Comparison of ENCODE assay signal across 15 cellular contexts in genomic region chr10:23053036-23053435, GRCh38. TPM values are rescaled to one million over a fixed set of nuclear protein-coding genes. Genes with fewer than 3 reads are reported as not detected.
DNase-seq lines count a peak whose midpoint lies in the region; ATAC-seq, FAIRE-seq and TF ChIP-seq lines count a peak whose summit lies in the region.
"Had no signal": no experiment of that assay in that cellular context is flagged by ENCODE, and none has a peak within 500 bp of the region (broad histone marks: within the 10 kb centered on the region; RNA-seq: fewer than 3 reads in every experiment).

No MANE protein-coding gene starts in this region.

- peak; percentile 42 for FAIRE-seq in K562 (lab: Jason Lieb, UNC)

- no peaks in the 10 kb centered on the region for H3K79me2 ChIP-seq in K562 (ENCODE audit: control insufficient read depth, insufficient read depth, low read length)

- H3K27ac Mint-ChIP-seq in naive thymus-derived CD8-positive, alpha-beta T cell, result no peak overlapping the region

- ATAC-seq in Right ventricle myocardium superior (ENCODE audit: poor library complexity), result no peak
- ATAC-seq in K562, result no peak; the same call in 2 of the 3 replicates
- ATAC-seq in psoas muscle, result no peak
- no peak for ATAC-seq in naive thymus-derived CD8-positive, alpha-beta T cell
- no peak for ATAC-seq in GM19023 (IDR thresholded peaks at IDR 0.05; ENCODE audit: unreplicated experiment)

- in situ Hi-C loops in K562 (cut with MboI), result no loop called here

- H3K4me1 ChIP-seq in cardiac muscle cell (ENCODE audit: low read depth) (peaks cover 4% of the 10 kb centered on the region), K562 (replicated peaks in 1 of 2; ENCODE audit: control insufficient read depth in 2 of 2, insufficient read depth in 2 of 2, low read length in 2 of 2) (peaks cover 12 to 61% of the 10 kb centered on the region in 2 experiments), psoas muscle (no peaks in the 10 kb centered on the region)

- TF ChIP-seq RAD21 in K562 (CRISPR knock-in tag; conservative IDR thresholded peaks at IDR 0.05 in 1 of 2, IDR thresholded peaks at IDR 0.05 in 1 of 2), result no peak

- H3K36me3 Mint-ChIP-seq in naive thymus-derived CD8-positive, alpha-beta T cell, result no peaks in the 10 kb centered on the region

- H2AFZ ChIP-seq in K562 (ENCODE audit: low read depth, low read length), result peak overlapping the region; percentile 81

- TF ChIP-seq CTCF in cardiac muscle cell (IDR thresholded peaks at IDR 0.05; ENCODE audit: low read depth, low read length), result no peak
- TF ChIP-seq CTCF in K562 (IDR thresholded peaks at IDR 0.05 in 2 of 3, conservative IDR thresholded peaks at IDR 0.05 in 1 of 3; ENCODE audit: insufficient read depth in 2 of 3, low read depth in 1 of 3, low read length in 3 of 3), result no peak
- no peak for TF ChIP-seq CTCF in psoas muscle (IDR thresholded peaks at IDR 0.05)

- no peak overlapping the region for H3K27ac ChIP-seq in cardiac muscle cell
- peak overlapping the region; percentile 82 for H3K27ac ChIP-seq in K562 (ENCODE audit: extremely low read depth, low read depth, low read length)
- H3K27ac ChIP-seq in psoas muscle, result no peak overlapping the region
- H3K27ac ChIP-seq: dorsolateral prefrontal cortex, neutrophil had no signal

- peaks cover 3 to 61% (median 25%) of the 10 kb centered on the region in 5 donors for H3K27me3 Mint-ChIP-seq in naive thymus-derived CD8-positive, alpha-beta T cell

- H3K4me2 ChIP-seq in K562 (ENCODE audit: insufficient read depth, low read length), result peak overlapping the region; percentile 12; the same call in 1 of the 2 replicates

- 0% methylated on average over 1 of the region's 1 CpG for WGBS in K562 (ENCODE audit: insufficient coverage, low coverage, missing lambda C conversion rate)
- 31 to 74% (median 41%) methylated on average over 1 of the region's 1 CpG for WGBS in psoas muscle, 3 donors

- BruUV-seq in K562 (replicated peaks; lab: Mats Ljungman, UMichigan), result no TSS peak

- H3K27me3 ChIP-seq in cardiac muscle cell, result no peaks in the 10 kb centered on the region
- H3K27me3 ChIP-seq in K562 (ENCODE audit: control insufficient read depth in 2 of 2, insufficient read depth in 2 of 2, low read length in 2 of 2), result no peaks in the 10 kb centered on the region
- H3K27me3 ChIP-seq in psoas muscle (ENCODE audit: insufficient read depth in 3 of 3, low read length in 2 of 3), result no peaks in the 10 kb centered on the region
- H3K27me3 ChIP-seq: neutrophil had no signal

- H4K20me1 ChIP-seq in K562 (replicated peaks; ENCODE audit: control insufficient read depth, insufficient read depth, low read length), result no peaks in the 10 kb centered on the region

- intact Hi-C loops in Right ventricle myocardium superior (cut with DNase I), result no loop called here
- intact Hi-C loops in K562 (cut with micrococcal nuclease), result loop anchor here (5.0 to 10.0 kb wide), 2 partner anchors 36 to 738 kb away; partner anchors contain the start of gene COMMD3
- intact Hi-C loops in psoas muscle (cut with DNase I), result no loop called here

- H3K9me3 ChIP-seq in cardiac muscle cell (ENCODE audit: low read depth) (no peaks in the 10 kb centered on the region), K562 (replicated peaks; ENCODE audit: control insufficient read depth, insufficient read depth, low read depth, low read length) (no peaks in the 10 kb centered on the region), psoas muscle (no peaks in the 10 kb centered on the region)
- H3K9me3 ChIP-seq: neutrophil had no signal

- H3K36me3 ChIP-seq in cardiac muscle cell (no peaks in the 10 kb centered on the region), K562 (ENCODE audit: control insufficient read depth, insufficient read depth, low read length) (no peaks in the 10 kb centered on the region), psoas muscle (ENCODE audit: insufficient read depth in 1 of 2, low read depth in 1 of 2) (no peaks in the 10 kb centered on the region)
- H3K36me3 ChIP-seq: neutrophil had no signal

- POLR2A ChIA-PET in K562 (lab: Yijun Ruan, JAX), result interaction anchor here (0.7 to 1.6 kb wide), 4 partner anchors 10 to 641 kb away, joined by 3 to 6 read pairs (median 4); no protein-coding TSS in a partner anchor
- POLR2A ChIA-PET in naive thymus-derived CD8-positive, alpha-beta T cell (lab: Charles Lee), result no interaction called here

- CTCF ChIA-PET in K562 (lab: Yijun Ruan, JAX; ENCODE audit: low intra/inter-chr PET ratio), result no interaction called here

- H3K9me3 Mint-ChIP-seq in naive thymus-derived CD8-positive, alpha-beta T cell, result no peaks in the 10 kb centered on the region

- peak; percentile 36 to 61 for DNase-seq in cardiac muscle cell (ENCODE audit: low read depth in 1 of 2, low spot score in 1 of 2)
- DNase-seq in Right ventricle myocardium superior, result no peak
- DNase-seq in K562 (ENCODE audit: extremely low read depth in 1 of 4, low spot score in 3 of 4), result peak in 1 of 4 experiments; percentile 68
- peak; percentile 48 for DNase-seq in left kidney (ENCODE audit: low read depth, low spot score)
- DNase-seq in middle frontal gyrus (ENCODE audit: extremely low spot score, low spot score), result no peak
- DNase-seq in psoas muscle, result no peak
- no peak for DNase-seq in naive thymus-derived CD8-positive, alpha-beta T cell
- DNase-seq: activated CD4-positive, alpha-beta T cell treated with anti-CD3 and anti-CD28 coated beads, Interleukin-2, amount 50 U/mL, for 4 hours; aorta; DMS 273 treated with DMSO at 0.1 percent for 48 hours; dorsolateral prefrontal cortex; Karpas-422; NCI-H2081 had no signal

- no peaks in the 10 kb centered on the region for H3K9me1 ChIP-seq in K562 (ENCODE audit: control insufficient read depth, insufficient read depth, low read length)

- peak overlapping the region; percentile 3 to 27; a peak in 3 of 4 replicates for H3K9ac ChIP-seq in K562 (ENCODE audit: insufficient read depth in 1 of 2, low read depth in 2 of 2, low read length in 2 of 2)

- H3K4me3 ChIP-seq in cardiac muscle cell, result no peak overlapping the region
- no peak overlapping the region for H3K4me3 ChIP-seq in K562
- H3K4me3 ChIP-seq in psoas muscle, result no peak overlapping the region
- H3K4me3 ChIP-seq: dorsolateral prefrontal cortex had no signal

- no peak for TF ChIP-seq POLR2A in K562 (conservative IDR thresholded peaks at IDR 0.05)

- no peak overlapping the region for H3K4me3 Mint-ChIP-seq in naive thymus-derived CD8-positive, alpha-beta T cell

- TF ChIP-seq EP300 in K562 (IDR thresholded peaks at IDR 0.05; ENCODE audit: low read length), result peak; percentile 26; the same call in 1 of the 2 replicates

- H3K4me1 Mint-ChIP-seq in naive thymus-derived CD8-positive, alpha-beta T cell, result no peaks in the 10 kb centered on the region

TF ChIP-seq in K562, 482 proteins besides CTCF, POLR2A, EP300 and RAD21 (continues in another document):
- TF ChIP-seq BRF2 (IDR thresholded peaks at IDR 0.05; ENCODE audit: borderline replicate concordance, insufficient read depth, insufficient read length), result no peak
- TF ChIP-seq ARID1B (IDR thresholded peaks at IDR 0.05), result peak; percentile 65; the same call in 1 of the 2 replicates
- no peak for TF ChIP-seq ELK3 (CRISPR knock-in tag; IDR thresholded peaks at IDR 0.05)

RNA-seq across cellular contexts. Expression of gene MSRB2, which starts 42.3 kb away (rescaled TPM):
- total RNA-seq in cardiac muscle cell, result 32.9 and 50.4 TPM in 2 replicates
- polyA plus RNA-seq in cardiac muscle cell, result 149 and 156 TPM in 2 replicates
- total RNA-seq in Right ventricle myocardium superior, result 166 TPM
- 3.1 and 3.8 TPM in 2 replicates for total RNA-seq in K562 (2011; cell fraction: chromatin; rRNA removed; ENCODE audit: low replicate concordance)
- 1.4 and 3.0 TPM in 2 replicates for total RNA-seq in K562 (2011; cell fraction: nucleolus; rRNA removed)
- 1.5 and 2.7 TPM in 2 replicates for total RNA-seq in K562 (2011; cell fraction: nucleoplasm; rRNA removed)
- 7.9 and 10.7 TPM in 2 replicates for total RNA-seq in K562 (2014; rRNA removed)
- 3.6 and 5.5 TPM in 2 replicates for total RNA-seq in K562 (2014; rRNA removed; fragmentation: Illumina TruSeq; extraction: Trizol)
- total RNA-seq in K562 (2015; rRNA removed; fragmentation: Illumina TruSeq; extraction: Trizol), result 4.4 and 6.1 TPM in 2 replicates
- 9.5 and 10.0 TPM in 2 replicates for total RNA-seq in K562 (2021)
- 18.9 and 22.3 TPM in 2 replicates for polyA plus RNA-seq in K562 (2011; rRNA removed)
- polyA plus RNA-seq in K562 (2011; cell fraction: cytosol; rRNA removed), result 6.7 and 8.2 TPM in 2 replicates
- polyA plus RNA-seq in K562 (2011; cell fraction: nucleus; rRNA removed), result 7.8 and 10.8 TPM in 2 replicates
- polyA plus RNA-seq in K562 (2012), result 15.3 and 31.8 TPM in 2 replicates
- polyA plus RNA-seq in K562 (2014; fragmentation: Illumina TruSeq; extraction: Trizol), result 3.4 and 6.7 TPM in 2 replicates
- 1 to 10 TPM; 1.5 to 2.0 TPM for polyA plus RNA-seq in K562 (2014; fragmentation: Nextera tagmentation; extraction: Ambion mirVana)
- 5.9 and 8.3 TPM in 2 replicates for polyA plus RNA-seq in K562 (2014; rRNA removed)
- polyA minus RNA-seq in K562 (2011; rRNA and poly(A)+ RNA removed), result 3.4 and 4.4 TPM in 2 replicates
- polyA minus RNA-seq in K562 (2011; cell fraction: cytosol; rRNA and poly(A)+ RNA removed), result 1.5 and 2.2 TPM in 2 replicates
- 1.1 and 1.2 TPM in 2 replicates for polyA minus RNA-seq in K562 (2011; cell fraction: nucleus; rRNA and poly(A)+ RNA removed)
- total RNA-seq in psoas muscle, result 10 to 100 TPM; 34.3 to 69.7 (median 54.7) TPM
- polyA plus RNA-seq in psoas muscle, result 10 to 100 TPM; 19.4 to 29.5 (median 24.8) TPM
- total RNA-seq in naive thymus-derived CD8-positive, alpha-beta T cell, result 1 to 10 TPM; 6.1 TPM
- polyA plus RNA-seq in naive thymus-derived CD8-positive, alpha-beta T cell, result 10 to 100 TPM; 11.3 to 12.3 (median 12.2) TPM

Comparison
In these comparisons a context has a peak if more than half of its experiments do, and no peak if none do; other contexts are left out.
1. DNase-seq: peak in cardiac muscle cell (2 of 2) and left kidney (single experiment); none in Right ventricle myocardium superior (single experiment), middle frontal gyrus (single experiment), psoas muscle (0 of 2) and naive thymus-derived CD8-positive, alpha-beta T cell (0 of 10).